ENCODE assay signal across 21 cellular contexts in the genomic region with DNA sequence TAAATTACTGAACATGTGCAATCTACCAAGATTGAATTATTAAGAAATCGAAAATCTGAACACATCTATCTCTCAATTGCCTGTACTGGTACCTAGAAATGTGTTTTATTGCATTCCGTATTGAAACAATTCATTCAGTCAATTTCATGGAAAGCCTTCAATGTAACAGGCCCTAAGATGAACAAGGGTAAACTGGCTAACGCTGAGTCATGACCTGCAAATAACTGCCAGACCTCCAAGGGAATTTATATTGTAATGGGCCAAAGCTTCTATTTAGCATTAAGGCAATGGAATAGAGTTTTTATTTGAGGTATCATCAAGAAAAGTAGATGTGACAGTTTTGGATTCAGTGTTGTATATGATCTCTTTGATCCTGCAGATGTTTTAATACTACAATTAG. TPM values are rescaled to one million over a fixed set of nuclear protein-coding genes. Genes with fewer than 3 reads are reported as not detected.
DNase-seq lines count a peak whose midpoint lies in the region; ATAC-seq and TF ChIP-seq lines count a peak whose summit lies in the region.
"Had no signal": no experiment of that assay in that cellular context is flagged by ENCODE, and none has a peak within 500 bp of the region (broad histone marks: within the 10 kb centered on the region; RNA-seq: fewer than 3 reads in every experiment).

No MANE protein-coding gene starts in this region.

- H3K27ac ChIP-seq in heart left ventricle (peak overlapping the region in 8 of 12 donors; percentile 3 to 61 (median 33)), PC-3 (ENCODE audit: low read length) (no peak overlapping the region), subcutaneous abdominal adipose tissue (ENCODE audit: low read depth, low read length) (peak overlapping the region; percentile 45)
- H3K27ac ChIP-seq: colonic mucosa, foreskin keratinocyte, uterus had no signal

- no peak overlapping the region for H2AFZ ChIP-seq in PC-3 (ENCODE audit: low read length)

- no peaks in the 10 kb centered on the region for H3K36me3 Mint-ChIP-seq in stimulated activated memory B cell treated with anti-CD40 and anti-IgM and Interleukin-4, amounts not matched to agents 10 μg/mL and 1 μg/mL and 100 μg/mL, for 72 hours
- no peaks in the 10 kb centered on the region for H3K36me3 Mint-ChIP-seq in activated CD4-positive, alpha-beta memory T cell treated with anti-CD3 and anti-CD28 coated beads, Interleukin-2, amount 10 ng/mL, durations not matched to agents 7 days and 5 days (ENCODE audit: low read depth)
- H3K36me3 Mint-ChIP-seq: activated naive CD4-positive, alpha-beta T cell treated with anti-CD3 and anti-CD28 coated beads, Interleukin-2, amount 50 U/mL, for 72 hours; brain had no signal

- no peaks in the 10 kb centered on the region for H3F3A ChIP-seq in PC-3 (ENCODE audit: low read length, unreplicated experiment)

- H3K27ac Mint-ChIP-seq in stimulated activated memory B cell treated with anti-CD40 and anti-IgM and Interleukin-4, amounts not matched to agents 10 μg/mL and 1 μg/mL and 100 μg/mL, for 72 hours, result no peak overlapping the region
- H3K27ac Mint-ChIP-seq in activated CD4-positive, alpha-beta memory T cell treated with anti-CD3 and anti-CD28 coated beads, Interleukin-2, amount 10 ng/mL, durations not matched to agents 7 days and 5 days, result no peak overlapping the region
- H3K27ac Mint-ChIP-seq: activated naive CD4-positive, alpha-beta T cell treated with anti-CD3 and anti-CD28 coated beads, Interleukin-2, amount 50 U/mL, for 72 hours; brain; CD14-positive monocyte; endodermal cell had no signal

- no peak overlapping the region for H3K9ac ChIP-seq in PC-3 (ENCODE audit: low read length)
- no peak overlapping the region for H3K9ac ChIP-seq in subcutaneous abdominal adipose tissue (ENCODE audit: low read length in 5 of 5)

- H3K9me3 ChIP-seq in heart left ventricle (no peaks in the 10 kb centered on the region), PC-3 (ENCODE audit: low read length) (no peaks in the 10 kb centered on the region), subcutaneous abdominal adipose tissue (ENCODE audit: control insufficient read depth in 5 of 5, low read length in 5 of 5) (no peaks in the 10 kb centered on the region)
- H3K9me3 ChIP-seq: colonic mucosa, uterus had no signal

- POLR2A ChIA-PET in PC-3 (lab: Charles Lee; ENCODE audit: unreplicated experiment), result no interaction called here
- POLR2A ChIA-PET in activated CD4-positive, alpha-beta memory T cell treated with anti-CD3 and anti-CD28 coated beads, Interleukin-2, amount 10 ng/mL, durations not matched to agents 7 days and 5 days (lab: Charles Lee), result no interaction called here

- H3K4me3 ChIP-seq in heart left ventricle (no peak overlapping the region), PC-3 (ENCODE audit: low read length) (no peak overlapping the region), fibroblast of mammary gland (ENCODE audit: control insufficient read depth, low read depth, low read length) (no peak overlapping the region), subcutaneous abdominal adipose tissue (ENCODE audit: low read depth in 1 of 5, low read length in 5 of 5) (no peak overlapping the region)
- H3K4me3 ChIP-seq: colonic mucosa, uterus had no signal

- TF ChIP-seq CTCF in heart left ventricle (IDR thresholded peaks at IDR 0.05), result no peak
- TF ChIP-seq CTCF in PC-3 (conservative IDR thresholded peaks at IDR 0.05; ENCODE audit: low read depth, low read length), result no peak
- no peak for TF ChIP-seq CTCF in fibroblast of mammary gland (conservative IDR thresholded peaks at IDR 0.05; ENCODE audit: control insufficient read depth, insufficient read depth, low read depth, low read length)

- no peaks in the 10 kb centered on the region for H3K9me2 ChIP-seq in PC-3 (replicated peaks; ENCODE audit: low read length)

- H3K27me3 ChIP-seq in heart left ventricle (no peaks in the 10 kb centered on the region), PC-3 (ENCODE audit: low read length) (no peaks in the 10 kb centered on the region), subcutaneous abdominal adipose tissue (ENCODE audit: control insufficient read depth in 5 of 5, insufficient read depth in 4 of 5, low read length in 5 of 5) (no peaks in the 10 kb centered on the region)
- H3K27me3 ChIP-seq: colonic mucosa, foreskin keratinocyte, uterus had no signal

- H3K36me3 ChIP-seq in heart left ventricle (no peaks in the 10 kb centered on the region), PC-3 (ENCODE audit: low read depth, low read length) (no peaks in the 10 kb centered on the region), subcutaneous abdominal adipose tissue (ENCODE audit: control insufficient read depth in 5 of 5, insufficient read depth in 5 of 5, low read length in 5 of 5) (no peaks in the 10 kb centered on the region)
- H3K36me3 ChIP-seq: colonic mucosa, uterus had no signal

- ATAC-seq in heart left ventricle, result peak in 2 of 4 donors; percentile 41 to 50
- peak; percentile 89 for ATAC-seq in PC-3
- ATAC-seq in stimulated activated memory B cell treated with anti-CD40 and anti-IgM and Interleukin-4, amounts not matched to agents 10 μg/mL and 1 μg/mL and 100 μg/mL, for 72 hours, result no peak
- ATAC-seq: activated naive CD4-positive, alpha-beta T cell treated with anti-CD3 and anti-CD28 coated beads, Interleukin-2, amount 50 U/mL, for 72 hours; foreskin keratinocyte had no signal

- no peak overlapping the region for H3K4me2 ChIP-seq in PC-3 (ENCODE audit: low read length)

- DNase-seq in heart left ventricle (no peak), cardiac septum (ENCODE audit: low spot score) (no peak), PC-3 (peak; percentile 54), fibroblast of mammary gland (ENCODE audit: low read depth) (peak; percentile 50), T-helper 1 cell (no peak)
- no peak for DNase-seq in activated CD4-positive, alpha-beta memory T cell treated with anti-CD3 and anti-CD28 coated beads, Interleukin-2, amount 10 ng/mL, durations not matched to agents 7 days and 5 days
- DNase-seq: colonic mucosa, endodermal cell, foreskin keratinocyte, GDM1, NCI-H1105, NCI-H510A treated with DMSO at 0.1 percent for 48 hours, nucleus accumbens, uterus had no signal

- no peaks in the 10 kb centered on the region for H4K20me1 ChIP-seq in PC-3 (ENCODE audit: low read length)

- no peak for TF ChIP-seq POLR2A in heart left ventricle (IDR thresholded peaks at IDR 0.05)

- no peak overlapping the region for H3K4me3 Mint-ChIP-seq in stimulated activated memory B cell treated with anti-CD40 and anti-IgM and Interleukin-4, amounts not matched to agents 10 μg/mL and 1 μg/mL and 100 μg/mL, for 72 hours
- H3K4me3 Mint-ChIP-seq in activated CD4-positive, alpha-beta memory T cell treated with anti-CD3 and anti-CD28 coated beads, Interleukin-2, amount 10 ng/mL, durations not matched to agents 7 days and 5 days, result no peak overlapping the region
- H3K4me3 Mint-ChIP-seq: brain, CD14-positive monocyte, endodermal cell had no signal

- no peaks in the 10 kb centered on the region for H3K27me3 Mint-ChIP-seq in stimulated activated memory B cell treated with anti-CD40 and anti-IgM and Interleukin-4, amounts not matched to agents 10 μg/mL and 1 μg/mL and 100 μg/mL, for 72 hours
- H3K27me3 Mint-ChIP-seq in activated CD4-positive, alpha-beta memory T cell treated with anti-CD3 and anti-CD28 coated beads, Interleukin-2, amount 10 ng/mL, durations not matched to agents 7 days and 5 days, result no peaks in the 10 kb centered on the region

- H3K9me3 Mint-ChIP-seq in stimulated activated memory B cell treated with anti-CD40 and anti-IgM and Interleukin-4, amounts not matched to agents 10 μg/mL and 1 μg/mL and 100 μg/mL, for 72 hours, result no peaks in the 10 kb centered on the region
- no peaks in the 10 kb centered on the region for H3K9me3 Mint-ChIP-seq in activated CD4-positive, alpha-beta memory T cell treated with anti-CD3 and anti-CD28 coated beads, Interleukin-2, amount 10 ng/mL, durations not matched to agents 7 days and 5 days
- H3K9me3 Mint-ChIP-seq: activated naive CD4-positive, alpha-beta T cell treated with anti-CD3 and anti-CD28 coated beads, Interleukin-2, amount 50 U/mL, for 72 hours; brain; endodermal cell had no signal

- intact Hi-C loops in heart left ventricle (cut with DNase I) (no loop called here), cardiac septum (cut with DNase I) (loop anchor here (5.0 kb wide), 1 partner anchor 34 kb away; no protein-coding TSS in a partner anchor), PC-3 (cut with micrococcal nuclease) (no loop called here)

- BruUV-seq in PC-3 (replicated peaks; lab: Mats Ljungman, UMichigan), result no TSS peak

- H3K79me2 ChIP-seq in PC-3 (ENCODE audit: low read length), result no peaks in the 10 kb centered on the region

- H3K4me1 ChIP-seq in heart left ventricle (peaks cover 0 to 51% (median 21%) of the 10 kb centered on the region in 12 donors), PC-3 (ENCODE audit: insufficient read depth, low read length) (peaks cover 8% of the 10 kb centered on the region), subcutaneous abdominal adipose tissue (ENCODE audit: control insufficient read depth in 5 of 5, insufficient read depth in 5 of 5, low read length in 5 of 5) (peaks cover 0 to 29% (median 23%) of the 10 kb centered on the region in 5 donors)
- H3K4me1 ChIP-seq: colonic mucosa, foreskin keratinocyte, uterus had no signal

- CTCF ChIA-PET in PC-3 (lab: Charles Lee), result interaction anchor here (0.6 kb wide), 2 partner anchors 70 to 226 kb away, joined by 3 read pairs; no protein-coding TSS in a partner anchor
- CTCF ChIA-PET in activated CD4-positive, alpha-beta memory T cell treated with anti-CD3 and anti-CD28 coated beads, Interleukin-2, amount 10 ng/mL, durations not matched to agents 7 days and 5 days (lab: Charles Lee), result no interaction called here

- 81 to 89% (median 86%) methylated on average over 3 of the region's 3 CpGs for WGBS in heart left ventricle, 4 donors

- H3K4me1 Mint-ChIP-seq in stimulated activated memory B cell treated with anti-CD40 and anti-IgM and Interleukin-4, amounts not matched to agents 10 μg/mL and 1 μg/mL and 100 μg/mL, for 72 hours, result no peaks in the 10 kb centered on the region
- H3K4me1 Mint-ChIP-seq in activated CD4-positive, alpha-beta memory T cell treated with anti-CD3 and anti-CD28 coated beads, Interleukin-2, amount 10 ng/mL, durations not matched to agents 7 days and 5 days, result no peaks in the 10 kb centered on the region
- H3K4me1 Mint-ChIP-seq: endodermal cell had no signal

RNA-seq across cellular contexts. Expression of a gene that starts 49.9 kb away (rescaled TPM):
- total RNA-seq in heart left ventricle (1,000 to 10,000 TPM in 7 of 9 donors, 100 to 1,000 TPM in 2; 891 to 1,960 (median 1,108) TPM), cardiac septum (717 TPM), PC-3 (2014; rRNA removed) (not detected in 2 replicates)
- polyA plus RNA-seq in heart left ventricle, result 100 to 1,000 TPM; 289 to 529 TPM
- not detected for total RNA-seq in activated CD4-positive, alpha-beta memory T cell treated with anti-CD3 and anti-CD28 coated beads, Interleukin-2, amount 10 ng/mL, durations not matched to agents 7 days and 5 days
- total RNA-seq: activated naive CD4-positive, alpha-beta T cell treated with anti-CD3 and anti-CD28 coated beads, Interleukin-2, amount 50 U/mL, for 72 hours; foreskin keratinocyte; HT-29; kidney epithelial cell had no signal

Comparison
In these comparisons a context has a peak if more than half of its experiments do, and no peak if none do; other contexts are left out.
1. DNase-seq: peak in PC-3 (single experiment) and fibroblast of mammary gland (single experiment); none in heart left ventricle (0 of 5), cardiac septum (single experiment), activated CD4-positive, alpha-beta memory T cell treated with anti-CD3 and anti-CD28 coated beads, Interleukin-2, amount 10 ng/mL, durations not matched to agents 7 days and 5 days (single experiment) and T-helper 1 cell (0 of 5).
2. RNA of a gene that starts 49.9 kb away (total RNA-seq): 891 to 1,960 TPM in heart left ventricle and 717 TPM in cardiac septum (single experiment); not detected in PC-3 and not detected in activated CD4-positive, alpha-beta memory T cell treated with anti-CD3 and anti-CD28 coated beads, Interleukin-2, amount 10 ng/mL, durations not matched to agents 7 days and 5 days; every median in the first group is over 100 times any median in the second.